Comparison of ENCODE assay signal across 21 cellular contexts in the genomic region with DNA sequence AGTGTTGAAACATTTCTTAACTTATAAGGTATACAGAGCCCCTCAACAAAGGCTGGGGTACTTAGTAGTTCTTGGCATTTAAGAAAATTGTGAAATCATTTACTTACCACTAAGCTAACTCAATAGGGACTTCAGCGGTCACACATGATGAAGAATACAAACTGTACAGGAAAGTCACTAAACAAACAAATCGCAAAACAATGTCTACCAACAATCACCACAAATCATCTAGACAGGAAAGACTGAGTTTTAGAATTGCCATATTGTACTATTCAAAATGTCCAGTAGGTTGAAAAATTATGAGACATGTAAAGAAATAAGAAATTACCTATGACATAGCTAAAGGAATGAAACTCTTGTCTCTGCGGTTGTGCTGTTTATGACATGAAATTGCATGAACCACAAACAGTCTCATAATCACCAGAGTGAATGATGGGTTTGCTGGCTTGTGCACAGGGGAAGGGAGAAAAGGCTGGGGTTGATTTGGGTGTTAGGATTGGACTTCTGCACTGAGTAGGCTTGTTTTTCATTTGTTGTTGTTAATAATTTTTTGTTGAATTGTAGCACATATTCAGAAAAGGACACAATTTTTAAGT.
DNase-seq lines count a peak whose midpoint lies in the region; ATAC-seq lines count a peak whose summit lies in the region.
"Had no signal": no experiment of that assay in that cellular context is flagged by ENCODE, and none has a peak within 500 bp of the region (broad histone marks: within the 10 kb centered on the region; RNA-seq: fewer than 3 reads in every experiment).

No MANE protein-coding gene starts in this region.

- DNase-seq in DMS53 (lab: John Stamatoyannopoulos, UW) (peak; percentile 1), DMS53 treated with DMSO at 0.1 percent for 48 hours (lab: John Stamatoyannopoulos, UW; ENCODE audit: unreplicated experiment) (no peak), DMS153 (lab: John Stamatoyannopoulos, UW) (peak; percentile 9), NCI-H146 treated with DMSO at 0.1 percent for 48 hours (lab: John Stamatoyannopoulos, UW; ENCODE audit: unreplicated experiment) (peak; percentile 31), epithelial cell of prostate (ENCODE audit: low read depth, low spot score) (peak; percentile 22)
- DNase-seq in effector CD4-positive, alpha-beta T cell: no peak
- DNase-seq: 8988T; BE2C; Caco-2; CD4-positive, alpha-beta T cell; H7; HFFc6; IMR-90; MG63; NCI-H1048; NCI-H345; SIG-M5; T-helper 1 cell had no signal

- H3K27ac ChIP-seq in epithelial cell of prostate: no peak overlapping the region
- H3K27ac ChIP-seq: RWPE1 had no signal

- ATAC-seq in GM21786 (IDR thresholded peaks at IDR 0.05; ENCODE audit: unreplicated experiment) (no peak), GM19452 (IDR thresholded peaks at IDR 0.05; ENCODE audit: unreplicated experiment) (no peak)

Comparison
In these comparisons a context has a peak if more than half of its experiments do, and no peak if none do; other contexts are left out.
1. DNase-seq: peak in DMS53 (single experiment), DMS153 (single experiment), NCI-H146 treated with DMSO at 0.1 percent for 48 hours (single experiment) and epithelial cell of prostate (single experiment); none in DMS53 treated with DMSO at 0.1 percent for 48 hours (single experiment) and effector CD4-positive, alpha-beta T cell (single experiment).